ENCODE assay signal across 8 cellular contexts in the genomic region with DNA sequence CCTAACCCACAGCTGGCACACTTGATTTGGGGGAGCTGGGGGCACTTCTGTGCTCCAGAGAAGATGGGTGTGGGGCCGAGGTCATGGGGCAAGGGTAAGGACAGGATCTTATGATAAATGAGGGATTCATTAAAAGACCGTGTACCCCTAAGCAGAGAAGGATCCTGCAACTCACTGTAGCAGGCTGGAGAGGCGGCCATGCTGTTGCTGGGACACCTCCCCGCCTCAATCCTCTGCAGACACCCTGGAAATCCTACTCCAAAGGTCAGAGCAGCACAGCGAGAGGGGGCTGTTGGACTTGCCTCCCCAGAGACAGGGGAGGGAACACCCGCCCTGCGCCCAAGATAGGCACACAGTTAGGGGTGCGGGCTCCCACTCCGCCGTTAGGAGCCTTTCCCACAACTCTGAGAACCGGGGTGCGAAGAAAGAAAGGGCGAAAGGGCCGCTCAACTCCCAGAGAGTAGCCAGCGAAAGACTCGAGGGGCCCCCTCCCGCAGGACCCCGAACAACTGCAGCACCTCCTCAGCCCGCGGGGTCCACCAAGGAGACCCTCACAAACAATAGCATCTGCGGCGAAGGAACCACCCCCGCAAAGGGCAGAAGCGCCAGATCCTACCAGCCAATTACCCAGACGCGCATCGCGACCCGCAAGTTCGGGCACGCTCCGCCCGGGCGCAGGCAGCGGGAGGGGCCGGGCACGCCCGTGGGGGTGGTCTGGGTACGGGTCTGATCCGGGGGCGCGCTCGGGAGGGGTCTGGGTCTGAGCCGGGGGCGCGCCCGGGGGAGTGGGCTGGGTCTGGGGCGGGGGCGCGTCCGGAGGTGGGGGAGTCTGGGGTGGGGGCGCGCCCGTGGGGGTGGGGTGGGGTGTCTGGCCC. TPM values are rescaled to one million over a fixed set of nuclear protein-coding genes. Genes with fewer than 3 reads are reported as not detected.
DNase-seq lines count a peak whose midpoint lies in the region; ATAC-seq and TF ChIP-seq lines count a peak whose summit lies in the region.

No MANE protein-coding gene starts in this region.

- TF ChIP-seq CTCF in epithelial cell of esophagus (IDR thresholded peaks at IDR 0.05; ENCODE audit: insufficient read depth, low read depth, low read length, missing control alignments) (no peak), osteoblast (IDR thresholded peaks at IDR 0.05; ENCODE audit: extremely low read depth, low read depth, low read length) (no peak), BE2C (IDR thresholded peaks at IDR 0.05; ENCODE audit: low read depth, low read length) (no peak)

- no peaks in the 10 kb centered on the region for H3K79me2 ChIP-seq in osteoblast (ENCODE audit: insufficient read depth, low read length)

- H3K4me1 ChIP-seq in osteoblast (ENCODE audit: insufficient read depth, low read length) (peaks cover 3% of the 10 kb centered on the region), BE2C (no peaks in the 10 kb centered on the region)

- H3K27ac ChIP-seq in osteoblast (ENCODE audit: low read depth, low read length), result no peak overlapping the region

- peak overlapping the region; percentile 74 for H3K4me3 ChIP-seq in epithelial cell of esophagus (ENCODE audit: low read length)
- peak overlapping the region; percentile 28 for H3K4me3 ChIP-seq in osteoblast (ENCODE audit: insufficient read depth, low read length)
- H3K4me3 ChIP-seq in BE2C (ENCODE audit: low read depth, low read length), result no peak overlapping the region

- no peak overlapping the region for H2AFZ ChIP-seq in osteoblast (ENCODE audit: low read length)

- H3K36me3 ChIP-seq in osteoblast (ENCODE audit: insufficient read depth, low read length) (no peaks in the 10 kb centered on the region), BE2C (no peaks in the 10 kb centered on the region)

- H3K9me3 ChIP-seq in osteoblast (ENCODE audit: low read depth, low read length) (no peaks in the 10 kb centered on the region), BE2C (no peaks in the 10 kb centered on the region)

- no peaks in the 10 kb centered on the region for H4K20me1 ChIP-seq in osteoblast (ENCODE audit: insufficient read depth, low read length)

- no peak for ATAC-seq in HG02623 (IDR thresholded peaks at IDR 0.05; ENCODE audit: unreplicated experiment)

- H3K4me2 ChIP-seq in osteoblast (ENCODE audit: insufficient read depth, low read length), result no peak overlapping the region

- DNase-seq in DMS79 treated with DMSO at 0.1 percent for 48 hours (lab: John Stamatoyannopoulos, UW) (peak; percentile 37), NCI-H446 treated with DMSO at 0.1 percent for 48 hours (lab: John Stamatoyannopoulos, UW) (peak; percentile 9), epithelial cell of esophagus (ENCODE audit: low read depth) (peak; percentile 87), osteoblast (ENCODE audit: insufficient read length, low spot score, missing footprints) (peak; percentile 60), NK-92 (lab: John Stamatoyannopoulos, UW; ENCODE audit: unreplicated experiment) (no peak), SKM-1 treated with dmso at 0.1 percent for 144 hours (lab: John Stamatoyannopoulos, UW; ENCODE audit: unreplicated experiment) (no peak), BE2C (no peak)

- H3K27me3 ChIP-seq in osteoblast (ENCODE audit: insufficient read depth, low read length) (peaks cover 24% of the 10 kb centered on the region), BE2C (no peaks in the 10 kb centered on the region)

RNA-seq across cellular contexts. Expression of a gene that starts 1.3 kb away (rescaled TPM):
- total RNA-seq in osteoblast, result 2.2 and 4.4 TPM in 2 replicates
- polyA plus RNA-seq in BE2C (2012; ENCODE audit: insufficient read depth, insufficient read length, low read depth), result 2.8 TPM

Comparison
In these comparisons a context has a peak if more than half of its experiments do, and no peak if none do; other contexts are left out.
1. DNase-seq: peak in DMS79 treated with DMSO at 0.1 percent for 48 hours (single experiment), NCI-H446 treated with DMSO at 0.1 percent for 48 hours (single experiment), epithelial cell of esophagus (single experiment) and osteoblast (single experiment); none in NK-92 (single experiment), SKM-1 treated with dmso at 0.1 percent for 144 hours (single experiment) and BE2C (single experiment).